10 cellular contexts compared by ENCODE assay signal in genomic region chr9:82532504-82532903, GRCh38.
DNase-seq lines count a peak whose midpoint lies in the region; ATAC-seq, FAIRE-seq and TF ChIP-seq lines count a peak whose summit lies in the region.
"Had no signal": no experiment of that assay in that cellular context is flagged by ENCODE, and none has a peak within 500 bp of the region (broad histone marks: within the 10 kb centered on the region; RNA-seq: fewer than 3 reads in every experiment).

No MANE protein-coding gene starts in this region.

- no peaks in the 10 kb centered on the region for H3K4me1 Mint-ChIP-seq in HFFc6 (ENCODE audit: low read depth)

- no peak for TF ChIP-seq EP300 in esophagus muscularis mucosa (IDR thresholded peaks at IDR 0.05)

- H3K4me3 ChIP-seq in AG04450 (ENCODE audit: low read depth, low read length) (no peak overlapping the region), RWPE2 (ENCODE audit: severe bottlenecking) (no peak overlapping the region), kidney (ENCODE audit: low read length in 2 of 2) (no peak overlapping the region), esophagus muscularis mucosa (no peak overlapping the region)
- H3K4me3 ChIP-seq: SJSA1 had no signal

- no peak overlapping the region for H3K4me3 Mint-ChIP-seq in HFFc6

- intact Hi-C loops in kidney (cut with DNase I) = no loop called here
- intact Hi-C loops in esophagus muscularis mucosa (cut with DNase I) = no loop called here

- no peaks in the 10 kb centered on the region for H3K36me3 Mint-ChIP-seq in HFFc6 (ENCODE audit: low read depth)

- no peak overlapping the region for H3K27ac ChIP-seq in AG04450 (ENCODE audit: low read depth, low read length)
- no peak overlapping the region for H3K27ac ChIP-seq in RWPE2 (ENCODE audit: poor library complexity, severe bottlenecking)
- no peak overlapping the region for H3K27ac ChIP-seq in kidney (ENCODE audit: low read depth in 2 of 2, low read length in 2 of 2)
- H3K27ac ChIP-seq in esophagus muscularis mucosa (replicated peaks in 1 of 4) = no peak overlapping the region
- H3K27ac ChIP-seq: SJSA1 had no signal

- H3K27me3 Mint-ChIP-seq in HFFc6 (ENCODE audit: insufficient read depth) = no peaks in the 10 kb centered on the region; the same call in 1 of the 2 replicates

- TF ChIP-seq POLR2A in esophagus muscularis mucosa (IDR thresholded peaks at IDR 0.05; ENCODE audit: low read depth) (no peak), GM18505 (IDR thresholded peaks at IDR 0.05; ENCODE audit: borderline replicate concordance, extremely low read depth, insufficient read depth, insufficient read length) (no peak)

- no peak for DNase-seq in AG04450 (ENCODE audit: low read depth, low spot score)
- no peak for DNase-seq in HFFc6
- no peak for DNase-seq in RWPE2 (ENCODE audit: low spot score)
- no peak for DNase-seq in kidney
- no peak for DNase-seq in esophagus muscularis mucosa (ENCODE audit: extremely low spot score)
- DNase-seq in stimulated activated CD4-positive, alpha-beta T cell treated with anti-CD3 and anti-CD28 coated beads, Interleukin-4, amount 100 ng/mL, for 1 hour = no peak
- DNase-seq in HuH-7.5 (ENCODE audit: low spot score) = no peak
- DNase-seq: activated T-cell treated with anti-CD3 and anti-CD28 coated beads, Interleukin-2, amount 50 U/mL, for 1 hour had no signal

- H3K9me3 ChIP-seq in AG04450 (ENCODE audit: control insufficient read depth, insufficient read depth, low read length) = no peaks in the 10 kb centered on the region
- H3K9me3 ChIP-seq in RWPE2 (ENCODE audit: severe bottlenecking) = no peaks in the 10 kb centered on the region
- H3K9me3 ChIP-seq in kidney (ENCODE audit: control insufficient read depth in 1 of 2, low read length in 2 of 2) = no peaks in the 10 kb centered on the region
- H3K9me3 ChIP-seq in esophagus muscularis mucosa = peaks cover 0 to 9% (median 3%) of the 10 kb centered on the region in 4 donors
- H3K9me3 ChIP-seq: SJSA1 had no signal

- no peaks in the 10 kb centered on the region for H3K36me3 ChIP-seq in RWPE2 (ENCODE audit: low read depth)
- H3K36me3 ChIP-seq in kidney (ENCODE audit: control insufficient read depth in 1 of 2, insufficient read depth in 2 of 2, low read length in 2 of 2) = no peaks in the 10 kb centered on the region
- no peaks in the 10 kb centered on the region for H3K36me3 ChIP-seq in esophagus muscularis mucosa
- H3K36me3 ChIP-seq: SJSA1 had no signal

- TF ChIP-seq CTCF in AG04450 (IDR thresholded peaks at IDR 0.05; ENCODE audit: low read depth, low read length) (peak; percentile 34; the same call in 1 of the 2 replicates), HFFc6 (IDR thresholded peaks at IDR 0.05) (peak; percentile 26; the same call in 1 of the 2 replicates), RWPE2 (IDR thresholded peaks at IDR 0.05; ENCODE audit: poor library complexity, severe bottlenecking) (peak; percentile 49), kidney (IDR thresholded peaks at IDR 0.05; ENCODE audit: borderline replicate concordance, extremely low read depth, insufficient read depth) (peak; percentile 27), esophagus muscularis mucosa (IDR thresholded peaks at IDR 0.05) (peak in 1 of 3 experiments; percentile 25)

- H3K4me1 ChIP-seq in RWPE2 (ENCODE audit: insufficient read depth, poor library complexity, severe bottlenecking) = no peaks in the 10 kb centered on the region
- H3K4me1 ChIP-seq in kidney (ENCODE audit: control insufficient read depth in 1 of 2, insufficient read depth in 1 of 2, low read depth in 1 of 2, low read length in 2 of 2) = no peaks in the 10 kb centered on the region
- H3K4me1 ChIP-seq in esophagus muscularis mucosa = no peaks in the 10 kb centered on the region
- H3K4me1 ChIP-seq: SJSA1 had no signal

- peaks cover 10% of the 10 kb centered on the region for H3K9me3 Mint-ChIP-seq in HFFc6

- POLR2A ChIA-PET in AG04450 (lab: Yijun Ruan, JAX) = no interaction called here

- H3K9ac ChIP-seq in kidney (ENCODE audit: low read length in 2 of 2) = no peak overlapping the region

- 60% methylated on average over 2 of the region's 2 CpGs for WGBS in esophagus muscularis mucosa

- no peak overlapping the region for H3K27ac Mint-ChIP-seq in HFFc6

- ATAC-seq in RWPE2 (ENCODE audit: low read depth) (0 out of 3 replicates have a peak, but pooled peaks have one; percentile 23), GM18505 (IDR thresholded peaks at IDR 0.05; ENCODE audit: unreplicated experiment) (no peak)

- no peaks in the 10 kb centered on the region for H3K27me3 ChIP-seq in AG04450 (ENCODE audit: control insufficient read depth, insufficient read depth, low read length)
- no peaks in the 10 kb centered on the region for H3K27me3 ChIP-seq in RWPE2 (ENCODE audit: insufficient read depth, poor library complexity, severe bottlenecking)
- H3K27me3 ChIP-seq in esophagus muscularis mucosa = no peaks in the 10 kb centered on the region
- H3K27me3 ChIP-seq: SJSA1 had no signal

- CTCF ChIA-PET in AG04450 (lab: Charles Lee) = interaction anchor here (0.6 to 3.4 kb wide), 4 partner anchors 25 to 80 kb away, joined by 3 to 37 read pairs (median 5); no protein-coding TSS in a partner anchor

- peak; percentile 29 for FAIRE-seq in kidney (lab: Jason Lieb, UNC)
